Comparison of ENCODE assay signal across 1 cellular context in the genomic region with DNA sequence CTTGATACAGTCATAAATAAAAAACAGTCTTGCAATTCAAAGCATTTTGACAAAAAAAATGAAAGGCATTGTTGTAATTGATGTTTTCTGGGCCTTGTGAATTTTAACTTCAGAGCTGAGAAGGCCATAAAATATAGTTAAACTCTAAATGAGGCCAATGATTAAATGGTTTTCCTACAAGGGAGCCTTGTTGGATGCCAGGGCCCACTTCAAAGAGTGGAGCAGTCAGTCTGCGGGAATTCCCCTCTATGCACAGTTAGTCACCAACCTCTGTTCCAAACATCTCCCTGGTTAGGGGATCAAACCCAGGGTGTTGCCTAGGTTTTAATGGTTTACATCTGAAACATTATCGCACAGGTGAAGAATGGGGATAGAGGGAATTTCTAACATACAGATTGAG.
TF ChIP-seq lines count a peak whose summit lies in the region.

No MANE protein-coding gene starts in this region.

TF ChIP-seq in HCT116, 20 proteins besides CTCF, POLR2A, EP300 and RAD21 (continued from another document):
- TF ChIP-seq, protein P1, sequence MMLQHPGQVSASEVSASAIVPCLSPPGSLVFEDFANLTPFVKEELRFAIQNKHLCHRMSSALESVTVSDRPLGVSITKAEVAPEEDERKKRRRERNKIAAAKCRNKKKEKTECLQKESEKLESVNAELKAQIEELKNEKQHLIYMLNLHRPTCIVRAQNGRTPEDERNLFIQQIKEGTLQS (IDR thresholded peaks at IDR 0.05), result no peak
- TF ChIP-seq ELF1 (IDR thresholded peaks at IDR 0.05; ENCODE audit: borderline replicate concordance, low read depth), result no peak
- no peak for TF ChIP-seq EGR1 (IDR thresholded peaks at IDR 0.05; ENCODE audit: low read depth)
- no peak for TF ChIP-seq POLR2AphosphoS5 (IDR thresholded peaks at IDR 0.05; ENCODE audit: low read depth, low read length)
- no peak for TF ChIP-seq TCF7L2 (IDR thresholded peaks at IDR 0.05; ENCODE audit: borderline replicate concordance, extremely low read depth, insufficient read depth, insufficient read length)
- TF ChIP-seq, protein P2, sequence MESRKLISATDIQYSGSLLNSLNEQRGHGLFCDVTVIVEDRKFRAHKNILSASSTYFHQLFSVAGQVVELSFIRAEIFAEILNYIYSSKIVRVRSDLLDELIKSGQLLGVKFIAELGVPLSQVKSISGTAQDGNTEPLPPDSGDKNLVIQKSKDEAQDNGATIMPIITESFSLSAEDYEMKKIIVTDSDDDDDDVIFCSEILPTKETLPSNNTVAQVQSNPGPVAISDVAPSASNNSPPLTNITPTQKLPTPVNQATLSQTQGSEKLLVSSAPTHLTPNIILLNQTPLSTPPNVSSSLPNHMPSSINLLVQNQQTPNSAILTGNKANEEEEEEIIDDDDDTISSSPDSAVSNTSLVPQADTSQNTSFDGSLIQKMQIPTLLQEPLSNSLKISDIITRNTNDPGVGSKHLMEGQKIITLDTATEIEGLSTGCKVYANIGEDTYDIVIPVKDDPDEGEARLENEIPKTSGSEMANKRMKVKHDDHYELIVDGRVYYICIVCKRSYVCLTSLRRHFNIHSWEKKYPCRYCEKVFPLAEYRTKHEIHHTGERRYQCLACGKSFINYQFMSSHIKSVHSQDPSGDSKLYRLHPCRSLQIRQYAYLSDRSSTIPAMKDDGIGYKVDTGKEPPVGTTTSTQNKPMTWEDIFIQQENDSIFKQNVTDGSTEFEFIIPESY (IDR thresholded peaks at IDR 0.05; ENCODE audit: extremely low read depth, insufficient replicate concordance, low read length), result no peak
- no peak for TF ChIP-seq CEBPB (IDR thresholded peaks at IDR 0.05; ENCODE audit: low read depth)
- TF ChIP-seq EZH2 (IDR thresholded peaks at IDR 0.05), result no peak
- TF ChIP-seq SIN3A (IDR thresholded peaks at IDR 0.05; ENCODE audit: low read depth), result no peak
- TF ChIP-seq YY1 (IDR thresholded peaks at IDR 0.05; ENCODE audit: extremely low read depth, insufficient replicate concordance, low read depth, low read length), result no peak
TF ChIP-seq in HCT116: peak in this region for 0.
